In the genomic region with DNA sequence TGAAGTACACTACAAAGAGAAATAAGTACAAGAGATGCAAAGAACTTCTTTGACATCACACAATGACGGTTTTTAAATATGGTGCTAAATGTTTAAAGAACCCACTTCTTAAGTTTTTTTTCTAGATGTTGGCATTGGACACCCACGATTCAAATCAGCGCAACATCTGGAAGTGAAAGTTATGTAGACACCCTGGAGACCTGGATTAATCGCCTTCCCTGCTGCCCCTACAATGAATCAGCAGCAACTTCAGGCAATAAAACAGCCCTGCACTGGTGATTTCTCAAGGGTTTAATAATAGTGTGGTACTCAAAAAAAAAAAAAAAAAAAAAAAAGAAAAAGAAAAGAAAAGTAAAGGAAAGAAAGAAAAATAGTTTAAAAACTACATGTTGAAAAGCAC, we compare ENCODE assay signal across 17 cellular contexts.
"Had no signal": no experiment of that assay in that cellular context is flagged by ENCODE, and none has a peak within 500 bp of the region (broad histone marks: within the 10 kb centered on the region; RNA-seq: fewer than 3 reads in every experiment).

No MANE protein-coding gene starts in this region.

- H3K27ac ChIP-seq: cardiac muscle cell, esophagus squamous epithelium, heart right ventricle, left lung, transverse colon had no signal

- H3K27ac Mint-ChIP-seq: activated CD8-positive, alpha-beta T cell treated with anti-CD3 and anti-CD28 coated beads, Interleukin-2, amount 10 ng/mL, durations not matched to agents 7 days and 5 days; activated naive CD8-positive, alpha-beta T cell treated with anti-CD3 and anti-CD28 coated beads, Interleukin-2, amount 50 U/mL, for 24 hours; activated T-helper 1 cell treated with anti-CD3 and anti-CD28 coated beads, Interleukin-12 subunit alpha, Interleukin-12 subunit beta, Interleukin-2, Interleukin-4 antibody, amounts not matched to agents 30 ng/mL and 10 ng/mL and 1 ng/mL, durations not matched to agents 14 hours and 24 hours and 36 hours had no signal

- DNase-seq: activated CD4-positive, alpha-beta T cell treated with anti-CD3 and anti-CD28 coated beads for 48 hours; activated CD8-positive, alpha-beta memory T cell treated with anti-CD3 and anti-CD28 coated beads, Interleukin-2, amount 50 U/mL, for 48 hours; activated CD8-positive, alpha-beta T cell treated with anti-CD3 and anti-CD28 coated beads, Interleukin-2, amount 10 ng/mL, durations not matched to agents 7 days and 5 days; activated naive CD4-positive, alpha-beta T cell treated with Interleukin-2 at 50 U/mL for 16 hours; activated naive CD8-positive, alpha-beta T cell treated with anti-CD3 and anti-CD28 coated beads, Interleukin-2, amount 50 U/mL, for 24 hours; esophagus squamous epithelium; heart right ventricle; islet precursor cell; left lung; right cardiac atrium; stimulated activated CD4-positive, alpha-beta T cell treated with anti-CD3 and anti-CD28 coated beads, Interleukin-2, amount 100 ng/mL, for 24 hours; stimulated activated naive CD4-positive, alpha-beta T cell; substantia nigra; T-helper 1 cell; transverse colon had no signal

- H3K27me3 ChIP-seq: cardiac muscle cell, esophagus squamous epithelium, heart right ventricle, left lung, transverse colon had no signal

- H3K27me3 Mint-ChIP-seq: activated naive CD8-positive, alpha-beta T cell treated with anti-CD3 and anti-CD28 coated beads, Interleukin-2, amount 50 U/mL, for 24 hours had no signal

- H3K4me3 ChIP-seq: cardiac muscle cell, esophagus squamous epithelium, heart right ventricle, left lung, transverse colon had no signal

- ATAC-seq: activated CD8-positive, alpha-beta T cell treated with anti-CD3 and anti-CD28 coated beads, Interleukin-2, amount 10 ng/mL, durations not matched to agents 7 days and 5 days; activated naive CD8-positive, alpha-beta T cell treated with anti-CD3 and anti-CD28 coated beads, Interleukin-2, amount 50 U/mL, for 24 hours; heart right ventricle; left lung; right cardiac atrium had no signal

- H3K4me1 Mint-ChIP-seq: activated naive CD8-positive, alpha-beta T cell treated with anti-CD3 and anti-CD28 coated beads, Interleukin-2, amount 50 U/mL, for 24 hours had no signal

- H3K9me3 ChIP-seq: esophagus squamous epithelium, heart right ventricle, left lung, transverse colon had no signal

- H3K4me3 Mint-ChIP-seq: activated CD8-positive, alpha-beta T cell treated with anti-CD3 and anti-CD28 coated beads, Interleukin-2, amount 10 ng/mL, durations not matched to agents 7 days and 5 days; activated naive CD8-positive, alpha-beta T cell treated with anti-CD3 and anti-CD28 coated beads, Interleukin-2, amount 50 U/mL, for 24 hours; activated T-helper 1 cell treated with anti-CD3 and anti-CD28 coated beads, Interleukin-12 subunit alpha, Interleukin-12 subunit beta, Interleukin-2, Interleukin-4 antibody, amounts not matched to agents 30 ng/mL and 10 ng/mL and 1 ng/mL, durations not matched to agents 14 hours and 24 hours and 36 hours had no signal

- H3K9me3 Mint-ChIP-seq: activated naive CD8-positive, alpha-beta T cell treated with anti-CD3 and anti-CD28 coated beads, Interleukin-2, amount 50 U/mL, for 24 hours; activated T-helper 1 cell treated with anti-CD3 and anti-CD28 coated beads, Interleukin-12 subunit alpha, Interleukin-12 subunit beta, Interleukin-2, Interleukin-4 antibody, amounts not matched to agents 30 ng/mL and 10 ng/mL and 1 ng/mL, durations not matched to agents 14 hours and 24 hours and 36 hours had no signal

- H3K4me1 ChIP-seq: esophagus squamous epithelium, heart right ventricle, left lung, transverse colon had no signal

- H3K36me3 ChIP-seq: cardiac muscle cell, esophagus squamous epithelium, heart right ventricle, left lung, transverse colon had no signal
